Comparison of ENCODE assay signal across 1 cellular context in the genomic region with DNA sequence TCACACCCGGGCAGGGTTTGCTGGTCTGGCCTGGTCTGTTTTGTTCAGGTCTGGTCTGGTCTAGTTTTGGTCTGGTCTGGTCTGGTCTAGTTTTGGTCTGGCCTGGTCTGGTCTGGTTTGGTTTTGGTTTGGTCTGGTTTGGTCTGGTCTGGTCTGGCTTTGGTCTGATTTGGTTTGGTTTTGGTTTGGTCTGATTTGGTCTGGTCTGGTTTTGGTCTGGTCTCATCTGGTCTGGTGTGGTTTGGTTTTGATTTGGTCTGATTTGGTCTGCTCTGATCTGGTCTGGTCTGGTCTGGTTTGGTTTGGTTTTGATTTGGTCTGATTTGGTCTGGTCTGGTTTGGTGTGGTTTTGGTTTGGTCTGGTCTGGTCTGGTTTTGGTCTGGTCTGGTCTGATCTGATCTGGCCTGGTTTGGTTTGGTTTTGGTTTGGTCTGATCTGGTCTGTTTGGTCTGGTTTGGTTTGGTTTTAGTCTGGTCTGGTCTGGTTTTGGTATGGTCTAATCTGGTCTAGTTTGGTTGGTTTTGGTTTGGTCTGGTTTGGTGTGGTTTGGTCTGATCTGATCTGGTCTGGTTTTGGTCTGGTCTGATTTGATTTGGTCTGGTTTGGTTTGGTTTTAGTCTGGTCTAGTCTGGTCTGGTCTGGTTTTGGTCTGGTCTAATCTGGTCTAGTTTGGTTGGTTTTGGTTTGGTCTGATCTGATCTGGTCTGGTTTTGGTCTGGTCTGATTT.
TF ChIP-seq lines count a peak whose summit lies in the region.

No MANE protein-coding gene starts in this region.

TF ChIP-seq in GM12878, 131 proteins besides CTCF, POLR2A, EP300 and RAD21:
- no peak for TF ChIP-seq BHLHE40 (IDR thresholded peaks at IDR 0.05; ENCODE audit: borderline replicate concordance in 1 of 2, low read depth in 2 of 2, low read length in 1 of 2)
- TF ChIP-seq NBN (IDR thresholded peaks at IDR 0.05), result 0 out of 2 replicates have a peak, but pooled peaks have one; percentile 24
- TF ChIP-seq IKZF2 (IDR thresholded peaks at IDR 0.05), result no peak
- TF ChIP-seq BRCA1 (IDR thresholded peaks at IDR 0.05; ENCODE audit: low read depth, low read length), result no peak
- no peak for TF ChIP-seq YBX1 (IDR thresholded peaks at IDR 0.05)
- no peak for TF ChIP-seq FOS (IDR thresholded peaks at IDR 0.05; ENCODE audit: borderline replicate concordance, extremely low read depth, insufficient read length)
- TF ChIP-seq SPI1 (IDR thresholded peaks at IDR 0.05; ENCODE audit: borderline replicate concordance, insufficient read depth, low read depth, low read length), result no peak
- no peak for TF ChIP-seq HDGF (IDR thresholded peaks at IDR 0.05)
- no peak for TF ChIP-seq SMARCA5 (IDR thresholded peaks at IDR 0.05)
- TF ChIP-seq, protein P1, sequence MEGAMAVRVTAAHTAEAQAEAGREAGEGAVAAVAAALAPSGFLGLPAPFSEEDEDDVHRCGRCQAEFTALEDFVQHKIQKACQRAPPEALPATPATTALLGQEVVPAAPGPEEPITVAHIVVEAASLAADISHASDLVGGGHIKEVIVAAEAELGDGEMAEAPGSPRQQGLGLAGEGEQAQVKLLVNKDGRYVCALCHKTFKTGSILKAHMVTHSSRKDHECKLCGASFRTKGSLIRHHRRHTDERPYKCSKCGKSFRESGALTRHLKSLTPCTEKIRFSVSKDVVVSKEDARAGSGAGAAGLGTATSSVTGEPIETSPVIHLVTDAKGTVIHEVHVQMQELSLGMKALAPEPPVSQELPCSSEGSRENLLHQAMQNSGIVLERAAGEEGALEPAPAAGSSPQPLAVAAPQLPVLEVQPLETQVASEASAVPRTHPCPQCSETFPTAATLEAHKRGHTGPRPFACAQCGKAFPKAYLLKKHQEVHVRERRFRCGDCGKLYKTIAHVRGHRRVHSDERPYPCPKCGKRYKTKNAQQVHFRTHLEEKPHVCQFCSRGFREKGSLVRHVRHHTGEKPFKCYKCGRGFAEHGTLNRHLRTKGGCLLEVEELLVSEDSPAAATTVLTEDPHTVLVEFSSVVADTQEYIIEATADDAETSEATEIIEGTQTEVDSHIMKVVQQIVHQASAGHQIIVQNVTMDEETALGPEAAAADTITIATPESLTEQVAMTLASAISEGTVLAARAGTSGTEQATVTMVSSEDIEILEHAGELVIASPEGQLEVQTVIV (IDR thresholded peaks at IDR 0.05; ENCODE audit: borderline replicate concordance, partially characterized antibody), result peak; percentile 27
- TF ChIP-seq, protein P2, sequence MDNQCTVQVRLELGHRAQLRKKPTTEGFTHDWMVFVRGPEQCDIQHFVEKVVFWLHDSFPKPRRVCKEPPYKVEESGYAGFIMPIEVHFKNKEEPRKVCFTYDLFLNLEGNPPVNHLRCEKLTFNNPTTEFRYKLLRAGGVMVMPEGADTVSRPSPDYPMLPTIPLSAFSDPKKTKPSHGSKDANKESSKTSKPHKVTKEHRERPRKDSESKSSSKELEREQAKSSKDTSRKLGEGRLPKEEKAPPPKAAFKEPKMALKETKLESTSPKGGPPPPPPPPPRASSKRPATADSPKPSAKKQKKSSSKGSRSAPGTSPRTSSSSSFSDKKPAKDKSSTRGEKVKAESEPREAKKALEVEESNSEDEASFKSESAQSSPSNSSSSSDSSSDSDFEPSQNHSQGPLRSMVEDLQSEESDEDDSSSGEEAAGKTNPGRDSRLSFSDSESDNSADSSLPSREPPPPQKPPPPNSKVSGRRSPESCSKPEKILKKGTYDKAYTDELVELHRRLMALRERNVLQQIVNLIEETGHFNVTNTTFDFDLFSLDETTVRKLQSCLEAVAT (IDR thresholded peaks at IDR 0.05), result 0 out of 2 replicates have a peak, but pooled peaks have one; percentile 20
- no peak for TF ChIP-seq CHD1 (IDR thresholded peaks at IDR 0.05; ENCODE audit: low read depth, low read length)
